Comparison of ENCODE assay signal across 30 cellular contexts in genomic region chr7:39574673-39575349, GRCh38.
"Had no signal": no experiment of that assay in that cellular context is flagged by ENCODE, and none has a peak within 500 bp of the region (broad histone marks: within the 10 kb centered on the region; RNA-seq: fewer than 3 reads in every experiment).

No MANE protein-coding gene starts in this region.

- FAIRE-seq: islet of Langerhans, pancreas had no signal

- H3K4me1 ChIP-seq: colonic mucosa, esophagus squamous epithelium, heart right ventricle, left lung, pancreas, stomach, thyroid gland had no signal

- H3K36me3 ChIP-seq: colonic mucosa, neutrophil, pancreas had no signal

- H3K4me3 ChIP-seq: colonic mucosa, esophagus squamous epithelium, heart right ventricle, left lung, mucosa of descending colon, pancreas, smooth muscle cell, stomach, thyroid gland had no signal

- H3K27me3 Mint-ChIP-seq: dendritic cell treated with granulocyte-macrophage colony-stimulating factor and Interleukin-4, amounts not matched to agents 40 ng/mL and 50 ng/mL, for 4 days; naive B cell; natural killer cell treated with Interleukin-12 subunit alpha and Interleukin-12 subunit beta and Interleukin-15 and Interleukin-18, amount 100 ng/mL, for 72 hours; type B pancreatic cell had no signal

- H3K27ac Mint-ChIP-seq: dendritic cell treated with granulocyte-macrophage colony-stimulating factor and Interleukin-4, amounts not matched to agents 40 ng/mL and 50 ng/mL, for 4 days; mesothelial cell of epicardium; natural killer cell treated with Interleukin-12 subunit alpha and Interleukin-12 subunit beta and Interleukin-15 and Interleukin-18, amount 100 ng/mL, for 72 hours; type B pancreatic cell had no signal

- H3K9me3 Mint-ChIP-seq: dendritic cell treated with granulocyte-macrophage colony-stimulating factor and Interleukin-4, amounts not matched to agents 40 ng/mL and 50 ng/mL, for 4 days; mesothelial cell of epicardium; naive B cell; natural killer cell treated with Interleukin-12 subunit alpha and Interleukin-12 subunit beta and Interleukin-15 and Interleukin-18, amount 100 ng/mL, for 72 hours; neural crest cell; type B pancreatic cell had no signal

- H3K36me3 Mint-ChIP-seq: natural killer cell treated with Interleukin-12 subunit alpha and Interleukin-12 subunit beta and Interleukin-15 and Interleukin-18, amount 100 ng/mL, for 72 hours had no signal

- H3K4me3 Mint-ChIP-seq: dendritic cell treated with granulocyte-macrophage colony-stimulating factor and Interleukin-4, amounts not matched to agents 40 ng/mL and 50 ng/mL, for 4 days; mesothelial cell of epicardium; naive B cell; natural killer cell treated with Interleukin-12 subunit alpha and Interleukin-12 subunit beta and Interleukin-15 and Interleukin-18, amount 100 ng/mL, for 72 hours; neural crest cell; type B pancreatic cell had no signal

- H3K4me1 Mint-ChIP-seq: mesothelial cell of epicardium, naive B cell had no signal

- DNase-seq: colonic mucosa; effector CD8-positive, alpha-beta T cell; erythroblast; esophagus squamous epithelium; foreskin melanocyte; glutamatergic neuron; heart right ventricle; hippocampal formation; left cardiac atrium; left lung; mesenchymal stem cell; mucosa of descending colon; naive B cell; pancreas; stimulated activated CD4-positive, alpha-beta T cell treated with anti-CD3 and anti-CD28 coated beads, Interleukin-12 subunit alpha, Interleukin-12 subunit beta, amount 100 ng/mL, for 4 hours; stimulated activated CD4-positive, alpha-beta T cell treated with anti-CD3 and anti-CD28 coated beads, Interleukin-1b, Interleukin-23, amount 100 ng/mL, for 48 hours; stimulated activated CD4-positive, alpha-beta T cell treated with anti-CD3 and anti-CD28 coated beads, Interleukin-4, amount 100 ng/mL, for 1 hour; stimulated activated CD8-positive, alpha-beta memory T cell treated with anti-CD3 and anti-CD28 coated beads, Interleukin-4, amount 100 ng/mL, for 48 hours; stimulated activated naive CD4-positive, alpha-beta T cell treated with Interleukin-2 at 50 U/mL for 16 hours; stomach; thyroid gland had no signal

- H3K9me3 ChIP-seq: colonic mucosa, esophagus squamous epithelium, heart right ventricle, left lung, mucosa of descending colon, neutrophil, pancreas, stomach, thyroid gland had no signal

- H3K4me2 ChIP-seq: smooth muscle cell had no signal

- H3K27ac ChIP-seq: colonic mucosa, esophagus squamous epithelium, heart right ventricle, left lung, neutrophil, pancreas, stomach, thyroid gland had no signal

- H3K27me3 ChIP-seq: colonic mucosa, esophagus squamous epithelium, heart right ventricle, left lung, neutrophil, pancreas, stomach, thyroid gland had no signal

- ATAC-seq: heart right ventricle; left cardiac atrium; left lung; mucosa of descending colon; natural killer cell treated with Interleukin-12 subunit alpha and Interleukin-12 subunit beta and Interleukin-15 and Interleukin-18, amount 100 ng/mL, for 72 hours; pancreas; sciatic nerve had no signal
